In the genomic region with DNA sequence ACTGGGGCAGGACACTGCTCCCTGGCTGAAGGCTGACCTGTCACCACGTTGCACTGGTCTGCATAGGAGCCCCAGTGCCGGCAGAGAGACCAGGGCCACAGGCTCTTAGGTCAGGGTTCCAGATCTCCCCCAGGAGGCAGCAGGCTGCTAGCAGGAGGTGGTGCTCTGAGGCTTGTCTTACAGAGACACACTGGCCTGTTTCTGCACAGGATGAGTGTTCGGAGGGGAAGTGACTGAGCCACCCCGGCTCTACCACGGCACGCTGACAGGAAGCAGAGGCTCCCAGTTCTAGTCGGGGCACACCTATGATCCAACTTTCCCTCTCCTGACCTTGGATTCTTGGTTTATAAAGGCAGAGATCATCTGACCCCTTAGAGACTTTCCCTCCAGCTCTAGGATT, we compare ENCODE assay signal across 9 cellular contexts. TPM values are rescaled to one million over a fixed set of nuclear protein-coding genes. Genes with fewer than 3 reads are reported as not detected.
DNase-seq lines count a peak whose midpoint lies in the region; ATAC-seq and TF ChIP-seq lines count a peak whose summit lies in the region.
"Had no signal": no experiment of that assay in that cellular context is flagged by ENCODE, and none has a peak within 500 bp of the region (broad histone marks: within the 10 kb centered on the region; RNA-seq: fewer than 3 reads in every experiment).

No MANE protein-coding gene starts in this region.

- peak overlapping the region; percentile 43 for H3K27ac ChIP-seq in HL-60 (replicated peaks)
- no peak overlapping the region for H3K27ac ChIP-seq in SJCRH30
- H3K27ac ChIP-seq: cardiac muscle cell had no signal

- TF ChIP-seq CTCF in HL-60 (IDR thresholded peaks at IDR 0.05; ENCODE audit: insufficient read depth, low read length), result no peak

- peak; percentile 59 for ATAC-seq in stimulated activated memory B cell treated with anti-CD40 and anti-IgM and Interleukin-4, amounts not matched to agents 10 μg/mL and 1 μg/mL and 100 μg/mL, for 72 hours
- ATAC-seq in HG02885 (IDR thresholded peaks at IDR 0.05; ENCODE audit: poor library complexity, unreplicated experiment), result no peak

- H3K36me3 ChIP-seq in SJCRH30, result no peaks in the 10 kb centered on the region

- H3K27ac Mint-ChIP-seq in stimulated activated memory B cell treated with anti-CD40 and anti-IgM and Interleukin-4, amounts not matched to agents 10 μg/mL and 1 μg/mL and 100 μg/mL, for 72 hours, result peak overlapping the region; percentile 73

- H3K4me1 Mint-ChIP-seq in stimulated activated memory B cell treated with anti-CD40 and anti-IgM and Interleukin-4, amounts not matched to agents 10 μg/mL and 1 μg/mL and 100 μg/mL, for 72 hours, result peaks cover 50% of the 10 kb centered on the region

- DNase-seq in HL-60 (ENCODE audit: low read depth in 1 of 2, low spot score in 1 of 2) (peak; percentile 28 to 80), dermis blood vessel endothelial cell (peak; percentile 51), NCI-H146 treated with DMSO at 0.1 percent for 48 hours (lab: John Stamatoyannopoulos, UW; ENCODE audit: unreplicated experiment) (no peak), SJCRH30 (no peak), posterior vena cava (ENCODE audit: low spot score) (no peak)
- peak; percentile 65 to 69 for DNase-seq in activated CD4-positive, alpha-beta T cell treated with anti-CD3 and anti-CD28 coated beads, Interleukin-2, amount 50 U/mL, for 48 hours

- H3K4me3 ChIP-seq in HL-60 (replicated peaks; ENCODE audit: insufficient read depth, low read length) (no peak overlapping the region), SJCRH30 (no peak overlapping the region)
- H3K4me3 ChIP-seq: cardiac muscle cell had no signal

- intact Hi-C loops in posterior vena cava (cut with DNase I), result loop anchor here in 1 of 2 donors (10.0 kb wide), 1 partner anchor 131 kb away; no protein-coding TSS in a partner anchor

- H3K4me3 Mint-ChIP-seq in stimulated activated memory B cell treated with anti-CD40 and anti-IgM and Interleukin-4, amounts not matched to agents 10 μg/mL and 1 μg/mL and 100 μg/mL, for 72 hours, result no peak overlapping the region

- H3K4me1 ChIP-seq in SJCRH30, result peaks cover 13% of the 10 kb centered on the region

- H3K27me3 ChIP-seq in HL-60 (ENCODE audit: insufficient read depth, poor library complexity, severe bottlenecking), result no peaks in the 10 kb centered on the region
- no peaks in the 10 kb centered on the region for H3K27me3 ChIP-seq in SJCRH30

- H3K9me3 Mint-ChIP-seq in stimulated activated memory B cell treated with anti-CD40 and anti-IgM and Interleukin-4, amounts not matched to agents 10 μg/mL and 1 μg/mL and 100 μg/mL, for 72 hours, result no peaks in the 10 kb centered on the region

- no peaks in the 10 kb centered on the region for H3K27me3 Mint-ChIP-seq in stimulated activated memory B cell treated with anti-CD40 and anti-IgM and Interleukin-4, amounts not matched to agents 10 μg/mL and 1 μg/mL and 100 μg/mL, for 72 hours

- H3K9me3 ChIP-seq in SJCRH30 (replicated peaks), result no peaks in the 10 kb centered on the region

- peaks cover 39% of the 10 kb centered on the region for H3K36me3 Mint-ChIP-seq in stimulated activated memory B cell treated with anti-CD40 and anti-IgM and Interleukin-4, amounts not matched to agents 10 μg/mL and 1 μg/mL and 100 μg/mL, for 72 hours

RNA-seq across cellular contexts. Expression of a gene that starts 8.6 kb away (rescaled TPM):
- 0.09 TPM in 1 of 2 replicates, not detected in the other for total RNA-seq in dermis blood vessel endothelial cell
- 0.10 and 0.34 TPM in 2 replicates for total RNA-seq in SJCRH30 (2014; rRNA removed; shearing (Covaris generic))
- 10 to 100 TPM; 17.7 to 36.8 TPM for total RNA-seq in posterior vena cava

Comparison
In these comparisons a context has a peak if more than half of its experiments do, and no peak if none do; other contexts are left out.
1. DNase-seq: peak in HL-60 (2 of 2), activated CD4-positive, alpha-beta T cell treated with anti-CD3 and anti-CD28 coated beads, Interleukin-2, amount 50 U/mL, for 48 hours (2 of 2) and dermis blood vessel endothelial cell (single experiment); none in NCI-H146 treated with DMSO at 0.1 percent for 48 hours (single experiment), SJCRH30 (0 of 2) and posterior vena cava (single experiment).
2. RNA of a gene that starts 8.6 kb away (total RNA-seq): 17.7 to 36.8 TPM in posterior vena cava; 0.10 to 0.34 TPM in SJCRH30 and 0.09 TPM in dermis blood vessel endothelial cell; every median in the first group is over 10 times any median in the second.